Comparison of ENCODE assay signal across 10 cellular contexts in genomic region chr4:78568640-78569261, GRCh38. TPM values are rescaled to one million over a fixed set of nuclear protein-coding genes. Genes with fewer than 3 reads are reported as not detected.
DNase-seq lines count a peak whose midpoint lies in the region; ATAC-seq and TF ChIP-seq lines count a peak whose summit lies in the region.
"Had no signal": no experiment of that assay in that cellular context is flagged by ENCODE, and none has a peak within 500 bp of the region (broad histone marks: within the 10 kb centered on the region; RNA-seq: fewer than 3 reads in every experiment).

No MANE protein-coding gene starts in this region.

- H3K4me3 ChIP-seq in AG04449 (ENCODE audit: low read depth, low read length) (0 out of 2 replicates have a peak overlapping the region, but pooled peaks have one; percentile 2), HUES6 (ENCODE audit: low read depth, low read length) (no peak overlapping the region), hepatocyte (no peak overlapping the region)

- H3K36me3 Mint-ChIP-seq in immature natural killer cell, result no peaks in the 10 kb centered on the region
- H3K36me3 Mint-ChIP-seq: naive thymus-derived CD8-positive, alpha-beta T cell had no signal

- no peaks in the 10 kb centered on the region for H4K20me1 ChIP-seq in hepatocyte (ENCODE audit: insufficient read depth, poor library complexity, severe bottlenecking)

- H3K27me3 ChIP-seq in HUES6 (ENCODE audit: control insufficient read depth, insufficient read depth, low read length), result no peaks in the 10 kb centered on the region
- H3K27me3 ChIP-seq in hepatocyte, result no peaks in the 10 kb centered on the region

- no peaks in the 10 kb centered on the region for H3K9me3 Mint-ChIP-seq in immature natural killer cell
- H3K9me3 Mint-ChIP-seq: naive thymus-derived CD8-positive, alpha-beta T cell had no signal

- H3K9ac ChIP-seq in HUES6 (ENCODE audit: low read length), result no peak overlapping the region

- peaks cover 0 to 5% (median 2%) of the 10 kb centered on the region in 3 donors for H3K27me3 Mint-ChIP-seq in immature natural killer cell (ENCODE audit: low read depth in 3 of 3)

- H3K36me3 ChIP-seq in HUES6 (ENCODE audit: control insufficient read depth, insufficient read depth, low read length) (peaks cover 21% of the 10 kb centered on the region), hepatocyte (replicated peaks; ENCODE audit: insufficient read depth, low read depth) (no peaks in the 10 kb centered on the region)

- peak overlapping the region; percentile 56 for H3K4me2 ChIP-seq in hepatocyte

- H3K4me1 ChIP-seq in HUES6 (ENCODE audit: control insufficient read depth, insufficient read depth, low read length) (peaks cover 43% of the 10 kb centered on the region), hepatocyte (ENCODE audit: insufficient read depth) (peaks cover 45% of the 10 kb centered on the region)

- POLR2A ChIA-PET in AG04449 (lab: Yijun Ruan, JAX), result interaction anchor here (0.6 kb wide), 1 partner anchor 120 kb away, joined by 3 read pairs; no protein-coding TSS in a partner anchor

- H3K79me2 ChIP-seq in hepatocyte, result peaks cover 26% of the 10 kb centered on the region

- H2AFZ ChIP-seq in hepatocyte, result no peak overlapping the region

- no peak overlapping the region for H3K27ac Mint-ChIP-seq in immature natural killer cell
- H3K27ac Mint-ChIP-seq: naive thymus-derived CD8-positive, alpha-beta T cell had no signal

- no peak overlapping the region for H3K4me3 Mint-ChIP-seq in immature natural killer cell
- H3K4me3 Mint-ChIP-seq: naive thymus-derived CD8-positive, alpha-beta T cell had no signal

- 66% methylated on average over 3 of the region's 3 CpGs for WGBS in hepatocyte (ENCODE audit: low lambda C conversion rate, missing lambda C conversion rate)

- no peaks in the 10 kb centered on the region for H3K4me1 Mint-ChIP-seq in immature natural killer cell
- H3K4me1 Mint-ChIP-seq: naive thymus-derived CD8-positive, alpha-beta T cell had no signal

- no peaks in the 10 kb centered on the region for H3K9me2 ChIP-seq in hepatocyte (replicated peaks; ENCODE audit: insufficient read depth)

- no peak for DNase-seq in AG04449 (ENCODE audit: low read depth, low spot score)
- DNase-seq in hepatocyte (ENCODE audit: low spot score), result no peak
- DNase-seq in OCI-M1 (lab: John Stamatoyannopoulos, UW), result no peak
- no peak for DNase-seq in AG08396 (ENCODE audit: low spot score)
- DNase-seq in DMS 273 treated with DMSO at 0.1 percent for 48 hours (lab: John Stamatoyannopoulos, UW), result no peak
- no peak for DNase-seq in immature natural killer cell
- DNase-seq: Kasumi-1; naive thymus-derived CD8-positive, alpha-beta T cell had no signal

- peak overlapping the region; percentile 58; the same call in 1 of the 2 replicates for H3K27ac ChIP-seq in HUES6 (ENCODE audit: low read depth, low read length)
- H3K27ac ChIP-seq in hepatocyte, result peak overlapping the region; percentile 97

- ATAC-seq in GM21619 (IDR thresholded peaks at IDR 0.05; ENCODE audit: unreplicated experiment), result peak; percentile 79
- ATAC-seq: naive thymus-derived CD8-positive, alpha-beta T cell had no signal

- TF ChIP-seq CTCF in AG04449 (IDR thresholded peaks at IDR 0.05; ENCODE audit: insufficient read depth, low read length, missing control alignments) (no peak), hepatocyte (IDR thresholded peaks at IDR 0.05; ENCODE audit: poor library complexity) (no peak)

- H3K9me3 ChIP-seq in HUES6 (ENCODE audit: control insufficient read depth, insufficient read depth, low read depth, low read length) (no peaks in the 10 kb centered on the region), hepatocyte (ENCODE audit: low read depth) (no peaks in the 10 kb centered on the region)

- CTCF ChIA-PET in AG04449 (lab: Yijun Ruan, JAX), result interaction anchor here (1.1 to 1.7 kb wide), 5 partner anchors 24 to 295 kb away, joined by 3 to 7 read pairs (median 5); no protein-coding TSS in a partner anchor

RNA-seq across cellular contexts. Expression of gene ANXA3, which starts 17.2 kb away (rescaled TPM):
- 194 and 218 TPM in 2 replicates for total RNA-seq in hepatocyte
- polyA plus RNA-seq in hepatocyte, result 198 and 201 TPM in 2 replicates
- polyA plus RNA-seq in immature natural killer cell, result not detected
- total RNA-seq: naive thymus-derived CD8-positive, alpha-beta T cell had no signal
- polyA plus RNA-seq: naive thymus-derived CD8-positive, alpha-beta T cell had no signal

Comparison
In these comparisons a context has a peak if more than half of its experiments do, and no peak if none do; other contexts are left out.
1. RNA of gene ANXA3, which starts 17.2 kb away (polyA plus RNA-seq): 198 to 201 TPM in hepatocyte; not detected in immature natural killer cell; every median in the first group is over 100 times any median in the second.